Comparison of ENCODE assay signal across 16 cellular contexts in genomic region chr2:205637779-205638503, GRCh38. TPM values are rescaled to one million over a fixed set of nuclear protein-coding genes. Genes with fewer than 3 reads are reported as not detected.
A peak's percentile ranks its signal among the peaks of the same experiment; 100 is the strongest.
DNase-seq lines count a peak whose midpoint lies in the region; ATAC-seq and TF ChIP-seq lines count a peak whose summit lies in the region.
"Had no signal": no experiment of that assay in that cellular context is flagged by ENCODE, and none has a peak within 500 bp of the region (broad histone marks: within the 10 kb centered on the region; RNA-seq: fewer than 3 reads in every experiment).

No MANE protein-coding gene starts in this region.

- H3K9me3 Mint-ChIP-seq in activated naive CD4-positive, alpha-beta T cell treated with anti-CD3 and anti-CD28 coated beads for 36 hours: no peaks in the 10 kb centered on the region
- H3K9me3 Mint-ChIP-seq in endodermal cell (peaks cover 8% of the 10 kb centered on the region), neural crest cell (peaks cover 9% of the 10 kb centered on the region), endothelial cell (ENCODE audit: unreplicated experiment) (no peaks in the 10 kb centered on the region)

- CTCF ChIA-PET in activated naive CD4-positive, alpha-beta T cell treated with anti-CD3 and anti-CD28 coated beads for 36 hours (lab: Charles Lee): interaction anchor here (1.0 kb wide), 2 partner anchors 286 to 1314 kb away, joined by 3 read pairs; no protein-coding TSS in a partner anchor

- H3K27me3 Mint-ChIP-seq in activated naive CD4-positive, alpha-beta T cell treated with anti-CD3 and anti-CD28 coated beads for 36 hours (ENCODE audit: low read depth): no peaks in the 10 kb centered on the region
- H3K27me3 Mint-ChIP-seq in endodermal cell (ENCODE audit: insufficient read depth) (no peaks in the 10 kb centered on the region), neural crest cell (ENCODE audit: low read depth) (no peaks in the 10 kb centered on the region), endothelial cell (ENCODE audit: unreplicated experiment) (peaks cover 4% of the 10 kb centered on the region)

- no peaks in the 10 kb centered on the region for H3K9me3 ChIP-seq in RWPE2 (ENCODE audit: severe bottlenecking)
- H3K9me3 ChIP-seq in endodermal cell (ENCODE audit: control insufficient read depth, low read length): peaks cover 5% of the 10 kb centered on the region
- H3K9me3 ChIP-seq: Caco-2 had no signal

- no peak overlapping the region for H3K9ac ChIP-seq in endodermal cell (ENCODE audit: extremely low read depth, low read length, poor library complexity, severe bottlenecking)

- TF ChIP-seq CTCF in RWPE2 (IDR thresholded peaks at IDR 0.05; ENCODE audit: poor library complexity, severe bottlenecking) (no peak), endodermal cell (conservative IDR thresholded peaks at IDR 0.05) (no peak), neural crest cell (conservative IDR thresholded peaks at IDR 0.05) (no peak), endothelial cell (IDR thresholded peaks at IDR 0.05; ENCODE audit: unreplicated experiment) (no peak)

- 81 to 87% methylated on average over 2 to 6 of the region's 6 CpGs for WGBS in endodermal cell (ENCODE audit: insufficient coverage in 1 of 2, insufficient read length in 1 of 2), 2 experiments

- H3K36me3 ChIP-seq in RWPE2 (ENCODE audit: low read depth) (no peaks in the 10 kb centered on the region), endodermal cell (ENCODE audit: control insufficient read depth, insufficient read depth, low read length) (no peaks in the 10 kb centered on the region)

- H3K27ac Mint-ChIP-seq in activated naive CD4-positive, alpha-beta T cell treated with anti-CD3 and anti-CD28 coated beads for 36 hours: peak overlapping the region; percentile 53
- H3K27ac Mint-ChIP-seq in endodermal cell (no peak overlapping the region), neural crest cell (ENCODE audit: unreplicated experiment) (peak overlapping the region; percentile 37), endothelial cell (ENCODE audit: unreplicated experiment) (no peak overlapping the region)

- H3K27ac ChIP-seq in RWPE2 (ENCODE audit: poor library complexity, severe bottlenecking) (no peak overlapping the region), endodermal cell (ENCODE audit: low read depth, low read length) (no peak overlapping the region)

- no peak overlapping the region for H3K4me3 Mint-ChIP-seq in activated naive CD4-positive, alpha-beta T cell treated with anti-CD3 and anti-CD28 coated beads for 36 hours
- H3K4me3 Mint-ChIP-seq in endodermal cell (no peak overlapping the region), neural crest cell (no peak overlapping the region), endothelial cell (ENCODE audit: unreplicated experiment) (no peak overlapping the region)

- peak; percentile 16 for DNase-seq in activated naive CD4-positive, alpha-beta T cell treated with anti-CD3 and anti-CD28 coated beads for 36 hours
- no peak for DNase-seq in activated naive CD4-positive, alpha-beta T cell treated with Interleukin-2 at 50 U/mL for 16 hours
- no peak for DNase-seq in RWPE2 (ENCODE audit: low spot score)
- peak; percentile 63 for DNase-seq in endodermal cell
- DNase-seq in neural crest cell (ENCODE audit: low read depth, low spot score): no peak
- DNase-seq in endothelial cell (ENCODE audit: low spot score): no peak
- DNase-seq in NCI-H2029 treated with DMSO at 0.1 percent for 48 hours (lab: John Stamatoyannopoulos, UW): no peak
- no peak for DNase-seq in sciatic nerve (ENCODE audit: low spot score)
- DNase-seq: AML-193, Caco-2, DMS53, IMR-90, NCI-H2029, NCI-H510A treated with DMSO at 0.1 percent for 48 hours, RPMI8226 had no signal

- H3K4me3 ChIP-seq in RWPE2 (ENCODE audit: severe bottlenecking) (no peak overlapping the region), endodermal cell (ENCODE audit: low read length) (no peak overlapping the region)

- ATAC-seq in RWPE2 (ENCODE audit: low read depth) (peak; percentile 51; the same call in 1 of the 3 replicates), sciatic nerve (no peak)
- ATAC-seq: HCT116 had no signal

- peaks cover 15% of the 10 kb centered on the region for H3K4me1 Mint-ChIP-seq in activated naive CD4-positive, alpha-beta T cell treated with anti-CD3 and anti-CD28 coated beads for 36 hours (ENCODE audit: low read depth)
- H3K4me1 Mint-ChIP-seq in endodermal cell: peaks cover 37% of the 10 kb centered on the region
- peaks cover 11% of the 10 kb centered on the region for H3K4me1 Mint-ChIP-seq in neural crest cell
- H3K4me1 Mint-ChIP-seq in endothelial cell (ENCODE audit: unreplicated experiment): peaks cover 24% of the 10 kb centered on the region

- H3K4me1 ChIP-seq in RWPE2 (ENCODE audit: insufficient read depth, poor library complexity, severe bottlenecking): no peaks in the 10 kb centered on the region
- H3K4me1 ChIP-seq in endodermal cell (ENCODE audit: control insufficient read depth, insufficient read depth, low read length): peaks cover 13% of the 10 kb centered on the region

- H3K27me3 ChIP-seq in RWPE2 (ENCODE audit: insufficient read depth, poor library complexity, severe bottlenecking) (no peaks in the 10 kb centered on the region), endodermal cell (ENCODE audit: control insufficient read depth, insufficient read depth, low read length, poor library complexity, severe bottlenecking) (no peaks in the 10 kb centered on the region)

- H3K36me3 Mint-ChIP-seq in activated naive CD4-positive, alpha-beta T cell treated with anti-CD3 and anti-CD28 coated beads for 36 hours (ENCODE audit: low read depth): no peaks in the 10 kb centered on the region
- H3K36me3 Mint-ChIP-seq in endodermal cell (ENCODE audit: low read depth) (peaks cover 2% of the 10 kb centered on the region), neural crest cell (ENCODE audit: low read depth) (no peaks in the 10 kb centered on the region), endothelial cell (ENCODE audit: low read depth, unreplicated experiment) (peaks cover 8% of the 10 kb centered on the region)

- intact Hi-C loops in activated naive CD4-positive, alpha-beta T cell treated with anti-CD3 and anti-CD28 coated beads for 36 hours (cut with micrococcal nuclease): no loop called here
- intact Hi-C loops in sciatic nerve (cut with DNase I): no loop called here

RNA-seq across cellular contexts. Expression of gene NRP2, which starts 44.4 kb away (rescaled TPM):
- total RNA-seq in activated naive CD4-positive, alpha-beta T cell treated with anti-CD3 and anti-CD28 coated beads for 36 hours: 1 to 10 TPM; 2.5 to 2.8 TPM
- 10 to 100 TPM; 69.7 to 92.4 TPM for total RNA-seq in endodermal cell
- polyA plus RNA-seq in endodermal cell (2013, experiment 1 of 2): 79.4 TPM
- 80.4 TPM for polyA plus RNA-seq in endodermal cell (2013, experiment 2 of 2)
- 90.3 and 93.5 TPM in 2 replicates for total RNA-seq in neural crest cell
- 258 TPM for total RNA-seq in endothelial cell (ENCODE audit: unreplicated experiment)
- 316 TPM for total RNA-seq in sciatic nerve

Comparison
In these comparisons a context has a peak if more than half of its experiments do, and no peak if none do; other contexts are left out.
1. DNase-seq: peak in activated naive CD4-positive, alpha-beta T cell treated with anti-CD3 and anti-CD28 coated beads for 36 hours (single experiment) and endodermal cell (single experiment); none in activated naive CD4-positive, alpha-beta T cell treated with Interleukin-2 at 50 U/mL for 16 hours (single experiment), RWPE2 (single experiment), neural crest cell (single experiment), endothelial cell (single experiment), NCI-H2029 treated with DMSO at 0.1 percent for 48 hours (single experiment) and sciatic nerve (single experiment).
2. H3K27ac Mint-ChIP-seq: peak in activated naive CD4-positive, alpha-beta T cell treated with anti-CD3 and anti-CD28 coated beads for 36 hours (single experiment) and neural crest cell (single experiment); none in endodermal cell (single experiment) and endothelial cell (single experiment).
3. RNA of gene NRP2, which starts 44.4 kb away (total RNA-seq): 316 TPM in sciatic nerve (single experiment), 258 TPM in endothelial cell (single experiment), 69.7 to 92.4 TPM in endodermal cell and 90.3 to 93.5 TPM in neural crest cell; 2.5 to 2.8 TPM in activated naive CD4-positive, alpha-beta T cell treated with anti-CD3 and anti-CD28 coated beads for 36 hours; every median in the first group is over 10 times any median in the second.